ENCODE assay signal across 27 cellular contexts in the genomic region with DNA sequence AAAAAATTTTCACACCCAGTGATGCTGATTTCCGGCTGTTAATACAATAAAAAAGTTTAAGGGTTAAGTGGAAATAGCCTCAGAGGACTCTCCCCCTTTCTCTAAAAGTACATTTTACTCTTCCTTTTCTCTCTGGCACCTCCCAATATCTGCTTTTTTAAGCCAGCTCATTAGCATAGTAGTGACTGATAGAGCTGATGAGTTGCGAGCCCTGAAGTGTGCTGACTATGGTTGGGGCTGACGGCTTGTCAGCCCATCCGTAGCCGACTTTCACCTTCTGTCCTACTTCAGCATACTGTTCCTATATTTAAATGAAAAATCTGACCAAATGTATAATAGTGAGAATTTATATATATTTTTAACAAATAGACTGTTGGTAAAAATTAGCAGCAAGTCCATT.
A peak's percentile ranks its signal among the peaks of the same experiment; 100 is the strongest.
DNase-seq lines count a peak whose midpoint lies in the region; ATAC-seq, FAIRE-seq and TF ChIP-seq lines count a peak whose summit lies in the region.
"Had no signal": no experiment of that assay in that cellular context is flagged by ENCODE, and none has a peak within 500 bp of the region (broad histone marks: within the 10 kb centered on the region; RNA-seq: fewer than 3 reads in every experiment).

No MANE protein-coding gene starts in this region.

- H3K36me3 ChIP-seq in GM12878 (ENCODE audit: control insufficient read depth in 2 of 2, insufficient read depth in 2 of 2, low read length in 1 of 2) (peaks cover 12 to 30% of the 10 kb centered on the region in 2 experiments), upper lobe of right lung (peaks cover 39% of the 10 kb centered on the region)

- intact Hi-C loops in activated CD4-positive, alpha-beta T cell treated with anti-CD3 and anti-CD28 coated beads, Interleukin-2, amount 10 ng/mL, durations not matched to agents 24 days and 14 days (cut with micrococcal nuclease), result loop anchor here (5.0 kb wide), 1 partner anchor 50 kb away; no protein-coding TSS in a partner anchor
- intact Hi-C loops in GM12878 (cut with micrococcal nuclease; ENCODE audit: unreplicated experiment) (no loop called here), upper lobe of right lung (cut with DNase I) (loop anchor here (10.0 kb wide), 1 partner anchor 137 kb away; no protein-coding TSS in a partner anchor)

- no peak for FAIRE-seq in GM12878 (lab: Jason Lieb, UNC)
- FAIRE-seq: frontal cortex, islet of Langerhans, small intestine, TTC549 had no signal

- H3K4me3 Mint-ChIP-seq in activated CD4-positive, alpha-beta T cell treated with anti-CD3 and anti-CD28 coated beads, Interleukin-2, amount 10 ng/mL, durations not matched to agents 24 days and 14 days, result no peak overlapping the region
- no peak overlapping the region for H3K4me3 Mint-ChIP-seq in activated CD4-positive, alpha-beta T cell treated with anti-CD3 and anti-CD28 coated beads, Interleukin-2, amount 10 ng/mL, durations not matched to agents 7 days and 5 days
- peak overlapping the region in 2 of 4 donors; percentile 75 to 86 for H3K4me3 Mint-ChIP-seq in IgD-negative memory B cell
- H3K4me3 Mint-ChIP-seq in stimulated activated memory B cell treated with anti-CD40 and anti-IgM and Interleukin-4, amounts not matched to agents 10 μg/mL and 1 μg/mL and 100 μg/mL, for 72 hours, result no peak overlapping the region

- no peak overlapping the region for H2AFZ ChIP-seq in GM12878 (ENCODE audit: control insufficient read depth, low read depth, low read length)

- RAD21 ChIA-PET in GM12878 (lab: Charles Lee; ENCODE audit: unreplicated experiment), result no interaction called here

- H3K4me3 ChIP-seq in GM12878, result no peak overlapping the region
- H3K4me3 ChIP-seq in upper lobe of right lung, result no peak overlapping the region
- H3K4me3 ChIP-seq: tibial artery had no signal

- no peaks in the 10 kb centered on the region for H3K27me3 Mint-ChIP-seq in activated CD4-positive, alpha-beta T cell treated with anti-CD3 and anti-CD28 coated beads, Interleukin-2, amount 10 ng/mL, durations not matched to agents 24 days and 14 days
- no peaks in the 10 kb centered on the region for H3K27me3 Mint-ChIP-seq in activated CD4-positive, alpha-beta T cell treated with anti-CD3 and anti-CD28 coated beads, Interleukin-2, amount 10 ng/mL, durations not matched to agents 7 days and 5 days
- H3K27me3 Mint-ChIP-seq in IgD-negative memory B cell, result no peaks in the 10 kb centered on the region
- H3K27me3 Mint-ChIP-seq in stimulated activated memory B cell treated with anti-CD40 and anti-IgM and Interleukin-4, amounts not matched to agents 10 μg/mL and 1 μg/mL and 100 μg/mL, for 72 hours, result no peaks in the 10 kb centered on the region

- BruUV-seq in GM12878 (replicated peaks; lab: Mats Ljungman, UMichigan), result no TSS peak

- no peak overlapping the region for H3K9ac ChIP-seq in GM12878 (ENCODE audit: control insufficient read depth, insufficient read depth, low read length)

- H3K9me3 ChIP-seq in GM12878 (replicated peaks; ENCODE audit: control insufficient read depth, insufficient read depth, low read length), result no peaks in the 10 kb centered on the region; the same call in none of the 3 replicates
- no peaks in the 10 kb centered on the region for H3K9me3 ChIP-seq in upper lobe of right lung
- H3K9me3 ChIP-seq: tibial artery had no signal

- H3K36me3 Mint-ChIP-seq in activated CD4-positive, alpha-beta T cell treated with anti-CD3 and anti-CD28 coated beads, Interleukin-2, amount 10 ng/mL, durations not matched to agents 24 days and 14 days (ENCODE audit: low read depth), result peaks cover 37% of the 10 kb centered on the region
- peaks cover 42% of the 10 kb centered on the region for H3K36me3 Mint-ChIP-seq in activated CD4-positive, alpha-beta T cell treated with anti-CD3 and anti-CD28 coated beads, Interleukin-2, amount 10 ng/mL, durations not matched to agents 7 days and 5 days (ENCODE audit: low read depth)
- H3K36me3 Mint-ChIP-seq in IgD-negative memory B cell, result peaks cover 3% of the 10 kb centered on the region
- H3K36me3 Mint-ChIP-seq in stimulated activated memory B cell treated with anti-CD40 and anti-IgM and Interleukin-4, amounts not matched to agents 10 μg/mL and 1 μg/mL and 100 μg/mL, for 72 hours, result peaks cover 35% of the 10 kb centered on the region

- H3K27ac ChIP-seq in GM12878 (ENCODE audit: control insufficient read depth, insufficient read depth), result 0 out of 2 replicates have a peak overlapping the region, but pooled peaks have one; percentile 19
- H3K27ac ChIP-seq in RWPE1, result no peak overlapping the region
- H3K27ac ChIP-seq in upper lobe of right lung, result no peak overlapping the region
- H3K27ac ChIP-seq: 22Rv1, tibial artery had no signal

- H3K27ac Mint-ChIP-seq in activated CD4-positive, alpha-beta T cell treated with anti-CD3 and anti-CD28 coated beads, Interleukin-2, amount 10 ng/mL, durations not matched to agents 24 days and 14 days, result peak overlapping the region; percentile 22
- no peak overlapping the region for H3K27ac Mint-ChIP-seq in activated CD4-positive, alpha-beta T cell treated with anti-CD3 and anti-CD28 coated beads, Interleukin-2, amount 10 ng/mL, durations not matched to agents 7 days and 5 days
- H3K27ac Mint-ChIP-seq in IgD-negative memory B cell, result peak overlapping the region; percentile 63 to 86 (median 72)
- peak overlapping the region; percentile 74 for H3K27ac Mint-ChIP-seq in stimulated activated memory B cell treated with anti-CD40 and anti-IgM and Interleukin-4, amounts not matched to agents 10 μg/mL and 1 μg/mL and 100 μg/mL, for 72 hours

- CTCF ChIA-PET in activated CD4-positive, alpha-beta T cell treated with anti-CD3 and anti-CD28 coated beads, Interleukin-2, amount 10 ng/mL, durations not matched to agents 7 days and 5 days (lab: Charles Lee), result interaction anchor here (0.6 to 4.0 kb wide), 4 partner anchors 15 to 133 kb away, joined by 3 to 13 read pairs (median 3); no protein-coding TSS in a partner anchor
- CTCF ChIA-PET in GM12878 (lab: Yijun Ruan, JAX) (interaction anchor here (1.0 to 14.1 kb wide), 6 partner anchors 8 to 805 kb away, joined by 3 to 192 read pairs (median 4); no protein-coding TSS in a partner anchor), RWPE1 (lab: Yijun Ruan, JAX) (no interaction called here)

- H3K4me2 ChIP-seq in GM12878 (ENCODE audit: control insufficient read depth, insufficient read depth), result no peak overlapping the region

- H3K4me1 ChIP-seq in GM12878 (ENCODE audit: control insufficient read depth, insufficient read depth, low read length) (peaks cover 16% of the 10 kb centered on the region), upper lobe of right lung (peaks cover 10% of the 10 kb centered on the region)

- no peak for TF ChIP-seq RAD21 in GM12878 (IDR thresholded peaks at IDR 0.05; ENCODE audit: insufficient read depth, low read depth, low read length)

- POLR2A ChIA-PET in activated CD4-positive, alpha-beta T cell treated with anti-CD3 and anti-CD28 coated beads, Interleukin-2, amount 10 ng/mL, durations not matched to agents 7 days and 5 days (lab: Charles Lee), result no interaction called here
- POLR2A ChIA-PET in GM12878 (lab: Charles Lee), result no interaction called here
- POLR2A ChIA-PET in RWPE1 (lab: Yijun Ruan, JAX; ENCODE audit: low non-redundant PET), result no interaction called here

- H3K27me3 ChIP-seq in GM12878 (replicated peaks in 1 of 2; ENCODE audit: control insufficient read depth in 2 of 2, insufficient read depth in 2 of 2, low read length in 1 of 2) (no peaks in the 10 kb centered on the region), upper lobe of right lung (no peaks in the 10 kb centered on the region)
- H3K27me3 ChIP-seq: tibial artery had no signal

- in situ Hi-C loops in GM12878 (cut with MboI), result no loop called here

- H3K79me2 ChIP-seq in GM12878 (ENCODE audit: control insufficient read depth, insufficient read depth, low read length), result peaks cover 28% of the 10 kb centered on the region

- no peaks in the 10 kb centered on the region for H4K20me1 ChIP-seq in GM12878 (ENCODE audit: control insufficient read depth, insufficient read depth)

- peaks cover 28% of the 10 kb centered on the region for H3K4me1 Mint-ChIP-seq in activated CD4-positive, alpha-beta T cell treated with anti-CD3 and anti-CD28 coated beads, Interleukin-2, amount 10 ng/mL, durations not matched to agents 24 days and 14 days
- peaks cover 44% of the 10 kb centered on the region for H3K4me1 Mint-ChIP-seq in activated CD4-positive, alpha-beta T cell treated with anti-CD3 and anti-CD28 coated beads, Interleukin-2, amount 10 ng/mL, durations not matched to agents 7 days and 5 days
- peaks cover 34 to 65% (median 44%) of the 10 kb centered on the region in 3 donors for H3K4me1 Mint-ChIP-seq in IgD-negative memory B cell
- H3K4me1 Mint-ChIP-seq in stimulated activated memory B cell treated with anti-CD40 and anti-IgM and Interleukin-4, amounts not matched to agents 10 μg/mL and 1 μg/mL and 100 μg/mL, for 72 hours, result peaks cover 70% of the 10 kb centered on the region

- no peak for TF ChIP-seq POLR2A in GM12878 (IDR thresholded peaks at IDR 0.05; ENCODE audit: low read depth, low read length)

- ATAC-seq in GM12878 (no peak), upper lobe of right lung (no peak)
- peak; percentile 63 for ATAC-seq in stimulated activated memory B cell treated with anti-CD40 and anti-IgM and Interleukin-4, amounts not matched to agents 10 μg/mL and 1 μg/mL and 100 μg/mL, for 72 hours
- ATAC-seq: activated naive CD4-positive, alpha-beta T cell treated with anti-CD3 and anti-CD28 coated beads, Interleukin-2, amount 50 U/mL, for 72 hours; esophagus mucosa; stimulated activated naive CD8-positive, alpha-beta T cell treated with anti-CD3 and anti-CD28 coated beads, Interleukin-15, Interleukin-2, amounts not matched to agents 100 U/mL and 50 U/mL, for 24 hours had no signal

- TF ChIP-seq CTCF in GM12878 (IDR thresholded peaks at IDR 0.05 in 2 of 3, conservative IDR thresholded peaks at IDR 0.05 in 1 of 3; ENCODE audit: control insufficient read depth in 2 of 3, extremely low read depth in 1 of 3, insufficient read depth in 1 of 3, low read depth in 3 of 3, low read length in 3 of 3) (no peak), RWPE1 (conservative IDR thresholded peaks at IDR 0.05; ENCODE audit: low read depth) (no peak), upper lobe of right lung (IDR thresholded peaks at IDR 0.05) (no peak)

- H3K9me3 Mint-ChIP-seq in activated CD4-positive, alpha-beta T cell treated with anti-CD3 and anti-CD28 coated beads, Interleukin-2, amount 10 ng/mL, durations not matched to agents 24 days and 14 days, result no peaks in the 10 kb centered on the region
- H3K9me3 Mint-ChIP-seq in activated CD4-positive, alpha-beta T cell treated with anti-CD3 and anti-CD28 coated beads, Interleukin-2, amount 10 ng/mL, durations not matched to agents 7 days and 5 days, result no peaks in the 10 kb centered on the region
- no peaks in the 10 kb centered on the region for H3K9me3 Mint-ChIP-seq in IgD-negative memory B cell
- no peaks in the 10 kb centered on the region for H3K9me3 Mint-ChIP-seq in stimulated activated memory B cell treated with anti-CD40 and anti-IgM and Interleukin-4, amounts not matched to agents 10 μg/mL and 1 μg/mL and 100 μg/mL, for 72 hours
- H3K9me3 Mint-ChIP-seq: activated naive CD4-positive, alpha-beta T cell treated with anti-CD3 and anti-CD28 coated beads, Interleukin-2, amount 50 U/mL, for 72 hours had no signal

- SMC1A ChIA-PET in GM12878 (lab: Charles Lee; ENCODE audit: uncharacterized antibody, unreplicated experiment), result interaction anchor here (0.7 to 1.2 kb wide), 4 partner anchors 14 to 136 kb away, joined by 3 to 4 read pairs (median 3); no protein-coding TSS in a partner anchor

- TF ChIP-seq EP300 in GM12878 (IDR thresholded peaks at IDR 0.05; ENCODE audit: borderline replicate concordance in 1 of 2, control insufficient read depth in 1 of 2, low read depth in 2 of 2, low read length in 2 of 2), result no peak

- 68% methylated on average over 5 of the region's 5 CpGs for WGBS in GM12878 (ENCODE audit: insufficient coverage, insufficient replicate concordance, low lambda C conversion rate, missing lambda C conversion rate)

- DNase-seq in activated CD4-positive, alpha-beta T cell treated with anti-CD3 and anti-CD28 coated beads, Interleukin-2, amount 10 ng/mL, durations not matched to agents 24 days and 14 days, result no peak
- DNase-seq in activated CD4-positive, alpha-beta T cell treated with anti-CD3 and anti-CD28 coated beads, Interleukin-2, amount 10 ng/mL, durations not matched to agents 7 days and 5 days, result no peak
- DNase-seq in GM12878 (ENCODE audit: low read depth, low spot score), result no peak
- no peak for DNase-seq in RWPE1 (ENCODE audit: low spot score)
- DNase-seq in upper lobe of right lung, result no peak
- DNase-seq in DMS 273 treated with DMSO at 0.1 percent for 48 hours (lab: John Stamatoyannopoulos, UW), result no peak
- DNase-seq: COR-L47; effector CD4-positive, alpha-beta T cell; H7; hypothalamus; Kasumi-1; NCI-H1048; NCI-H2029 treated with DMSO at 0.1 percent for 48 hours; NCI-H446; occipital lobe; SIG-M5; small intestine; stimulated activated naive CD8-positive, alpha-beta T cell treated with anti-CD3 and anti-CD28 coated beads, Interleukin-15, Interleukin-2, amounts not matched to agents 100 U/mL and 50 U/mL, for 24 hours; tibial artery had no signal
